In the genomic region with DNA sequence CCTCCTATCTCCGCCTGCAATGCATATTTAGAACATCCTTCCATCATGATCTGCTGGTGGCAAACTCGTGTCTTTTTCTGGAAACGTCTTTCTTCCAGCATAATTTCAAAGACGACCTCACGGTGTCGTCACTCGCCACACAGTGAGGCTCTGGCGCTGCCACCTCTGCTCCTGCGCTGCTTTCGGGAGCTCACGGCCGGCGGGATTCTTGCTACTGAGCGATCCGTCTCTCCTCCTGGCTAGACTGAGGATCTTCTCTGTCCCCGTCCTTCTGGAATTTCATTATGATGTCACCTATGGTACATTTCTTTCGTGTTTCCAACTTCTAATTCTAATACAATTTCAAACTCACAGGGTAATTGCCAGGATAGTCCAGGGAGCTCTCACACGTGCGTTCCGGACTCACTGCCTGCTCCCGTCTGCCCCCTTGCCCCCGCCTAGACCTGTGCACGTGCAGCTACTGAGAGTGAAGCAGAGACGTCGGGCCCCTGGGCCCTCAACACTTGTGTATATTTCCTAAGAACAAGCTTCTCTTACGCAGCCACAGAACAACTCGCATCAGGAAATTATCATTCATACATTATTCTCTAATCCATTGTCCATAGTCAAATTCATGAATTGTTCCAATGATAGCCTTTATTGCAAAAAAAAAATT, we compare ENCODE assay signal across 16 cellular contexts. TPM values are rescaled to one million over a fixed set of nuclear protein-coding genes. Genes with fewer than 3 reads are reported as not detected.
DNase-seq lines count a peak whose midpoint lies in the region; ATAC-seq, FAIRE-seq and TF ChIP-seq lines count a peak whose summit lies in the region.
"Had no signal": no experiment of that assay in that cellular context is flagged by ENCODE, and none has a peak within 500 bp of the region (broad histone marks: within the 10 kb centered on the region; RNA-seq: fewer than 3 reads in every experiment).

No MANE protein-coding gene starts in this region.

- H2AFZ ChIP-seq in H9 (ENCODE audit: low read length), result no peak overlapping the region
- H2AFZ ChIP-seq in astrocyte (ENCODE audit: low read depth, low read length), result no peak overlapping the region
- no peak overlapping the region for H2AFZ ChIP-seq in trophoblast cell (ENCODE audit: insufficient read depth, low read length, poor library complexity)

- H2BK5ac ChIP-seq in H9 (ENCODE audit: insufficient read length, low read length), result no peak overlapping the region
- H2BK5ac ChIP-seq in trophoblast cell (ENCODE audit: low read depth, low read length, poor library complexity), result no peak overlapping the region

- H3K79me1 ChIP-seq in H9 (ENCODE audit: insufficient read depth, low read depth, low read length, poor library complexity, severe bottlenecking) (no peaks in the 10 kb centered on the region), trophoblast cell (ENCODE audit: low read length) (no peaks in the 10 kb centered on the region)

- no peaks in the 10 kb centered on the region for H3K23me2 ChIP-seq in H9 (ENCODE audit: insufficient read length, low read depth, low read length, poor library complexity, severe bottlenecking)

- no peaks in the 10 kb centered on the region for H3K4me1 Mint-ChIP-seq in H9
- H3K4me1 Mint-ChIP-seq in astrocyte (ENCODE audit: low read depth, unreplicated experiment), result no peaks in the 10 kb centered on the region

- ATAC-seq in SK-N-SH treated with all-trans-retinoic acid at 6 μM for 48 hours, result no peak

- no peaks in the 10 kb centered on the region for H3K27me3 ChIP-seq in H9 (ENCODE audit: insufficient read depth, low read length)
- no peaks in the 10 kb centered on the region for H3K27me3 ChIP-seq in astrocyte (ENCODE audit: insufficient read depth, low read length)
- no peaks in the 10 kb centered on the region for H3K27me3 ChIP-seq in trophoblast cell (ENCODE audit: insufficient read depth, low read length)
- H3K27me3 ChIP-seq: BLaER1 had no signal

- H2BK12ac ChIP-seq in H9 (ENCODE audit: insufficient read length, low read depth, low read length) (no peak overlapping the region), trophoblast cell (ENCODE audit: low read length) (no peak overlapping the region)

- no peak overlapping the region for H3K4ac ChIP-seq in H9 (ENCODE audit: low read depth, low read length)
- no peak overlapping the region for H3K4ac ChIP-seq in trophoblast cell (ENCODE audit: low read depth, low read length)

- H3K4me2 ChIP-seq in H9 (ENCODE audit: insufficient read depth, insufficient read length, low read length) (no peak overlapping the region), astrocyte (ENCODE audit: low read length) (no peak overlapping the region), trophoblast cell (ENCODE audit: low read length) (no peak overlapping the region)
- H3K4me2 ChIP-seq: BLaER1 had no signal

- peaks cover 17 to 43% (median 42%) of the 10 kb centered on the region in 3 experiments; a peak in 6 of 7 replicates for H3K36me3 Mint-ChIP-seq in H9 (ENCODE audit: insufficient read depth in 1 of 3, low read depth in 3 of 3)
- peaks cover 16% of the 10 kb centered on the region for H3K36me3 Mint-ChIP-seq in astrocyte (ENCODE audit: low read depth, unreplicated experiment)

- H3K9me3 Mint-ChIP-seq in H9, result no peaks in the 10 kb centered on the region
- H3K9me3 Mint-ChIP-seq in astrocyte (ENCODE audit: unreplicated experiment), result no peaks in the 10 kb centered on the region
- H3K9me3 Mint-ChIP-seq: IgD-negative memory B cell had no signal

- H4K8ac ChIP-seq in H9 (replicated peaks; ENCODE audit: insufficient read length, low read depth, low read length), result no peak overlapping the region
- H4K8ac ChIP-seq in trophoblast cell (ENCODE audit: low read depth, low read length), result no peak overlapping the region

- H3K27me3 Mint-ChIP-seq in H9 (ENCODE audit: low read depth) (no peaks in the 10 kb centered on the region), astrocyte (ENCODE audit: low read depth, unreplicated experiment) (no peaks in the 10 kb centered on the region)
- H3K27me3 Mint-ChIP-seq: IgD-negative memory B cell had no signal

- no peak overlapping the region for H3K56ac ChIP-seq in H9 (ENCODE audit: insufficient read length, low read depth, low read length)

- H3K9ac ChIP-seq in H9 (ENCODE audit: extremely low read depth, insufficient read length, low read length), result no peak overlapping the region
- H3K9ac ChIP-seq in astrocyte (ENCODE audit: low read length), result no peak overlapping the region
- no peak overlapping the region for H3K9ac ChIP-seq in kidney (ENCODE audit: low read length in 2 of 2)
- no peak overlapping the region for H3K9ac ChIP-seq in trophoblast cell (ENCODE audit: low read length)
- H3K9ac ChIP-seq: BLaER1 had no signal

- H3K4me1 ChIP-seq in H9 (ENCODE audit: insufficient read depth, low read length) (no peaks in the 10 kb centered on the region), astrocyte (ENCODE audit: insufficient read depth, low read length) (no peaks in the 10 kb centered on the region), kidney (ENCODE audit: control insufficient read depth in 1 of 2, insufficient read depth in 1 of 2, low read depth in 1 of 2, low read length in 2 of 2) (no peaks in the 10 kb centered on the region), trophoblast cell (ENCODE audit: control insufficient read depth in 1 of 2, insufficient read depth in 2 of 2, low read length in 2 of 2) (no peaks in the 10 kb centered on the region)

- H3K23ac ChIP-seq in H9 (ENCODE audit: insufficient read length, low read depth, low read length) (no peak overlapping the region), trophoblast cell (ENCODE audit: low read length) (no peak overlapping the region)

- no peak for TF ChIP-seq CTCF in H9 (conservative IDR thresholded peaks at IDR 0.05)
- TF ChIP-seq CTCF in astrocyte (IDR thresholded peaks at IDR 0.05; ENCODE audit: insufficient read depth, low read depth, low read length), result no peak
- TF ChIP-seq CTCF in kidney (IDR thresholded peaks at IDR 0.05; ENCODE audit: borderline replicate concordance, extremely low read depth, insufficient read depth), result no peak

- H2AK5ac ChIP-seq in H9 (ENCODE audit: insufficient read length, low read length), result no peak overlapping the region
- H2AK5ac ChIP-seq in trophoblast cell (ENCODE audit: low read length), result no peak overlapping the region

- FAIRE-seq in astrocyte (lab: Jason Lieb, UNC), result no peak
- no peak for FAIRE-seq in kidney (lab: Jason Lieb, UNC)

- no peak overlapping the region for H2BK20ac ChIP-seq in H9 (ENCODE audit: low read depth, low read length, poor library complexity, severe bottlenecking)

- H3K79me2 ChIP-seq in H9 (ENCODE audit: insufficient read depth, low read length) (no peaks in the 10 kb centered on the region), astrocyte (ENCODE audit: insufficient read depth, low read length) (no peaks in the 10 kb centered on the region), trophoblast cell (ENCODE audit: control insufficient read depth, insufficient read depth, low read length, poor library complexity) (no peaks in the 10 kb centered on the region)

- H3K14ac ChIP-seq in H9 (ENCODE audit: insufficient read depth, low read length) (no peak overlapping the region), trophoblast cell (ENCODE audit: low read length) (no peak overlapping the region)

- H4K91ac ChIP-seq in H9 (ENCODE audit: insufficient read length, low read depth, low read length) (no peak overlapping the region), trophoblast cell (ENCODE audit: low read depth, low read length) (no peak overlapping the region)

- no peak overlapping the region for H3T11ph ChIP-seq in H9 (ENCODE audit: low read length)

- H3K4me3 ChIP-seq in astrocyte (ENCODE audit: insufficient read depth, low read depth, low read length) (no peak overlapping the region), kidney (ENCODE audit: low read length in 2 of 2) (no peak overlapping the region), trophoblast cell (ENCODE audit: low read depth, low read length) (no peak overlapping the region)
- H3K4me3 ChIP-seq: BLaER1 had no signal

- no peak overlapping the region for H4K5ac ChIP-seq in H9 (ENCODE audit: insufficient read length, low read depth, low read length)

- WGBS in H9 (ENCODE audit: extremely low coverage, insufficient read length, low lambda C conversion rate), result no CpG with 5 or more reads among the region's 27 CpGs
- WGBS in trophoblast cell (ENCODE audit: extremely low coverage, insufficient coverage, insufficient read length), result no CpG with 5 or more reads among the region's 27 CpGs

- H2BK120ac ChIP-seq in H9 (ENCODE audit: low read depth, low read length, poor library complexity, severe bottlenecking) (no peak overlapping the region), trophoblast cell (ENCODE audit: insufficient read depth, low read length, poor library complexity) (no peak overlapping the region)

- H4K20me1 ChIP-seq in H9 (ENCODE audit: control insufficient read depth, insufficient read depth, insufficient read length) (no peaks in the 10 kb centered on the region), astrocyte (ENCODE audit: insufficient read depth, low read length) (peaks cover 7% of the 10 kb centered on the region)

- intact Hi-C loops in kidney (cut with DNase I), result no loop called here

- H3K27ac Mint-ChIP-seq in H9 (peak overlapping the region in 2 of 3 experiments; percentile 45 to 76; a peak in 4 of 7 replicates), astrocyte (ENCODE audit: unreplicated experiment) (no peak overlapping the region)
- H3K27ac Mint-ChIP-seq: IgD-negative memory B cell had no signal

- no peak overlapping the region for H4K12ac ChIP-seq in trophoblast cell (ENCODE audit: low read depth, low read length)

- DNase-seq in H9 (no peak), astrocyte (ENCODE audit: low read depth) (no peak), kidney (peak; percentile 47), trophoblast cell (peak; percentile 24 to 66), NCI-H69 (lab: John Stamatoyannopoulos, UW) (no peak), NCI-H1092 (lab: John Stamatoyannopoulos, UW) (no peak)
- DNase-seq: 8988T, AML-193, Calu3, DMS 273 treated with DMSO at 0.1 percent for 48 hours had no signal

- H3K27ac ChIP-seq in H9 (ENCODE audit: insufficient read length, low read depth, low read length), result no peak overlapping the region
- no peak overlapping the region for H3K27ac ChIP-seq in astrocyte (ENCODE audit: low read depth, low read length)
- no peak overlapping the region for H3K27ac ChIP-seq in kidney (ENCODE audit: low read depth in 2 of 2, low read length in 2 of 2)
- no peak overlapping the region for H3K27ac ChIP-seq in trophoblast cell (ENCODE audit: low read depth, low read length)
- H3K27ac ChIP-seq: BLaER1, HL-60 had no signal

- H3K9me3 ChIP-seq in H9 (ENCODE audit: control insufficient read depth, low read depth, low read length), result no peaks in the 10 kb centered on the region
- no peaks in the 10 kb centered on the region for H3K9me3 ChIP-seq in astrocyte (ENCODE audit: insufficient read depth, low read depth, low read length)
- no peaks in the 10 kb centered on the region for H3K9me3 ChIP-seq in kidney (ENCODE audit: control insufficient read depth in 1 of 2, low read length in 2 of 2)
- peaks cover 3% of the 10 kb centered on the region for H3K9me3 ChIP-seq in trophoblast cell (ENCODE audit: insufficient read depth, low read depth, low read length)
- H3K9me3 ChIP-seq: BLaER1 had no signal

- H3K4me3 Mint-ChIP-seq in H9, result no peak overlapping the region
- H3K4me3 Mint-ChIP-seq in astrocyte (ENCODE audit: unreplicated experiment), result peak overlapping the region; percentile 40

- H3K36me3 ChIP-seq in astrocyte (ENCODE audit: insufficient read depth, low read length) (peaks cover 12% of the 10 kb centered on the region), kidney (ENCODE audit: control insufficient read depth in 1 of 2, insufficient read depth in 2 of 2, low read length in 2 of 2) (peaks cover 9 to 34% of the 10 kb centered on the region in 2 donors), trophoblast cell (ENCODE audit: control insufficient read depth in 1 of 2, insufficient read depth in 2 of 2, low read length in 2 of 2) (peaks cover 41 to 58% of the 10 kb centered on the region in 2 experiments)

- H3K18ac ChIP-seq in H9 (ENCODE audit: insufficient read length, low read depth, low read length), result no peak overlapping the region
- no peak overlapping the region for H3K18ac ChIP-seq in trophoblast cell (ENCODE audit: low read length)

- no peak overlapping the region for H2BK15ac ChIP-seq in H9 (ENCODE audit: low read depth, low read length)

RNA-seq across cellular contexts. Expression of gene HELZ2, which starts 25.5 kb away (rescaled TPM):
- 27.9 and 29.3 TPM in 2 replicates for total RNA-seq in H9 (2021)
- 188 and 200 TPM in 2 replicates for total RNA-seq in astrocyte
- total RNA-seq in kidney, result 40.7 TPM
- polyA plus RNA-seq in kidney (ENCODE audit: insufficient read depth, low read depth, low replicate concordance), result 3.2 TPM
- 8.7 and 9.1 TPM in 2 replicates for polyA plus RNA-seq in trophoblast cell (2013)

RNA-seq across cellular contexts. Expression of gene GMEB2, which starts 27.4 kb away (rescaled TPM):
- 14.3 and 14.8 TPM in 2 replicates for total RNA-seq in H9 (2021)
- total RNA-seq in astrocyte, result 10.7 and 11.7 TPM in 2 replicates
- 13.4 TPM for total RNA-seq in kidney
- polyA plus RNA-seq in kidney (ENCODE audit: insufficient read depth, low read depth, low replicate concordance), result 6.1 TPM
- polyA plus RNA-seq in trophoblast cell (2013), result 12.3 and 13.4 TPM in 2 replicates

RNA-seq across cellular contexts. Expression of gene FNDC11, which starts 45.6 kb away (rescaled TPM):
- total RNA-seq in H9 (2021) (2.5 and 2.7 TPM in 2 replicates), astrocyte (0.19 and 0.20 TPM in 2 replicates), kidney (1.6 TPM)
- 0.47 TPM for polyA plus RNA-seq in kidney (ENCODE audit: insufficient read depth, low read depth, low replicate concordance)
- polyA plus RNA-seq in trophoblast cell (2013), result 0.69 and 0.85 TPM in 2 replicates
- total RNA-seq: Calu3, Daoy, H4 had no signal

RNA-seq across cellular contexts. Expression of gene SRMS, which starts 52.0 kb away (rescaled TPM):
- total RNA-seq in H9 (2021), result 0.70 and 0.79 TPM in 2 replicates
- 0.14 TPM in 1 of 2 replicates, not detected in the other for total RNA-seq in astrocyte
- total RNA-seq in kidney, result 0.38 TPM
- not detected for polyA plus RNA-seq in kidney (ENCODE audit: insufficient read depth, low read depth, low replicate concordance)
- polyA plus RNA-seq in trophoblast cell (2013), result not detected in 2 replicates
- total RNA-seq: Calu3, Daoy, H4 had no signal

RNA-seq across cellular contexts. Expression of gene STMN3, which starts 53.7 kb away (rescaled TPM):
- total RNA-seq in H9 (2021), result 54.0 and 58.4 TPM in 2 replicates
- 29.2 and 30.7 TPM in 2 replicates for total RNA-seq in astrocyte
- total RNA-seq in kidney, result 84.9 TPM
- polyA plus RNA-seq in kidney (ENCODE audit: insufficient read depth, low read depth, low replicate concordance), result 20.6 TPM
- polyA plus RNA-seq in trophoblast cell (2013), result 3.6 and 3.8 TPM in 2 replicates

Comparison
In these comparisons a context has a peak if more than half of its experiments do, and no peak if none do; other contexts are left out.
1. DNase-seq: peak in kidney (single experiment) and trophoblast cell (2 of 2); none in H9 (single experiment), astrocyte (single experiment), NCI-H69 (single experiment) and NCI-H1092 (single experiment).